Comparison of ENCODE assay signal across 26 cellular contexts in genomic region chr11:118074785-118075184, GRCh38. TPM values are rescaled to one million over a fixed set of nuclear protein-coding genes. Genes with fewer than 3 reads are reported as not detected.
A peak's percentile ranks its signal among the peaks of the same experiment; 100 is the strongest.
DNase-seq lines count a peak whose midpoint lies in the region; ATAC-seq, FAIRE-seq and TF ChIP-seq lines count a peak whose summit lies in the region.
"Had no signal": no experiment of that assay in that cellular context is flagged by ENCODE, and none has a peak within 500 bp of the region (broad histone marks: within the 10 kb centered on the region; RNA-seq: fewer than 3 reads in every experiment).

No MANE protein-coding gene starts in this region.

- no peak for TF ChIP-seq CTCF in PC-9 (conservative IDR thresholded peaks at IDR 0.05)
- no peak for TF ChIP-seq CTCF in esophagus squamous epithelium (IDR thresholded peaks at IDR 0.05)
- no peak for TF ChIP-seq CTCF in GM20000 (IDR thresholded peaks at IDR 0.05; ENCODE audit: extremely low read depth, missing control alignments)

- POLR2A ChIA-PET in PC-9 (lab: Charles Lee; ENCODE audit: unreplicated experiment), result no interaction called here

- no TSS peak for BruUV-seq in PC-9 (replicated peaks; lab: Mats Ljungman, UMichigan)

- CTCF ChIA-PET in PC-9 (lab: Charles Lee), result interaction anchor here (0.6 to 1.4 kb wide), 3 partner anchors 54 to 267 kb away, joined by 3 to 5 read pairs (median 5); no protein-coding TSS in a partner anchor

- H3F3A ChIP-seq in PC-9 (ENCODE audit: insufficient read depth, low read depth), result peaks cover 22% of the 10 kb centered on the region

- H3K27ac ChIP-seq in PC-9 (no peak overlapping the region), esophagus squamous epithelium (peak overlapping the region; percentile 68 to 93 (median 88)), small intestine (ENCODE audit: low read depth in 1 of 2, low read length in 1 of 2) (peak overlapping the region in 1 of 2 donors; percentile 2)
- H3K27ac ChIP-seq: BLaER1 treated with 17β-estradiol and CSF1 and Interleukin-3, amounts not matched to agents 10 nM and 100 nM; GM23248; upper lobe of left lung had no signal

- H3K4me3 ChIP-seq in PC-9, result no peak overlapping the region
- H3K4me3 ChIP-seq in esophagus squamous epithelium, result no peak overlapping the region
- H3K4me3 ChIP-seq in small intestine (ENCODE audit: low read depth in 1 of 2, low read length in 2 of 2), result no peak overlapping the region
- H3K4me3 ChIP-seq: BLaER1 treated with 17β-estradiol and CSF1 and Interleukin-3, amounts not matched to agents 10 nM and 100 nM; GM23248; upper lobe of left lung had no signal

- peak in 1 of 4 donors; percentile 5 for TF ChIP-seq POLR2A in esophagus squamous epithelium (IDR thresholded peaks at IDR 0.05)

- H3K9me3 ChIP-seq in PC-9 (ENCODE audit: insufficient read depth, low read depth), result peaks cover 11% of the 10 kb centered on the region; the same call in 1 of the 2 replicates
- H3K9me3 ChIP-seq in esophagus squamous epithelium, result no peaks in the 10 kb centered on the region
- no peaks in the 10 kb centered on the region for H3K9me3 ChIP-seq in small intestine (ENCODE audit: control insufficient read depth, low read depth)
- H3K9me3 ChIP-seq: BLaER1 treated with 17β-estradiol and CSF1 and Interleukin-3, amounts not matched to agents 10 nM and 100 nM; upper lobe of left lung had no signal

- peak; percentile 84 for DNase-seq in DMS53 (lab: John Stamatoyannopoulos, UW)
- DNase-seq in PC-9, result peak; percentile 73 to 79
- no peak for DNase-seq in esophagus squamous epithelium (lab: John Stamatoyannopoulos, UW)
- DNase-seq in small intestine, result peak; percentile 77
- no peak for DNase-seq in AG08396 (ENCODE audit: low spot score)
- no peak for DNase-seq in UCSD-AML1 (lab: John Stamatoyannopoulos, UW; ENCODE audit: unreplicated experiment)
- DNase-seq in GM20000 (ENCODE audit: low spot score), result no peak
- DNase-seq: activated CD4-positive, alpha-beta T cell treated with anti-CD3 and anti-CD28 coated beads for 36 hours; activated T-cell treated with anti-CD3 and anti-CD28 coated beads, Interleukin-2, amount 50 U/mL, for 72 hours; effector memory CD8-positive, alpha-beta T cell; GDM1; GM23248; Karpas-422; left ventricle myocardium superior; NCI-H1092; NCI-H2081 treated with DMSO at 0.1 percent for 48 hours; stimulated activated CD4-positive, alpha-beta T cell treated with anti-CD3 and anti-CD28 coated beads, Interleukin-12 subunit alpha, Interleukin-12 subunit beta, amount 100 ng/mL, for 4 hours; SW 1271; upper lobe of left lung had no signal

- H3K27me3 ChIP-seq in PC-9 (ENCODE audit: insufficient read depth, low read depth) (no peaks in the 10 kb centered on the region), esophagus squamous epithelium (peaks cover 0 to 7% (median 0%) of the 10 kb centered on the region in 4 donors), small intestine (ENCODE audit: control insufficient read depth in 2 of 2, insufficient read depth in 2 of 2, low read length in 2 of 2) (peaks cover 0 to 4% of the 10 kb centered on the region in 2 donors)
- H3K27me3 ChIP-seq: BLaER1 treated with 17β-estradiol and CSF1 and Interleukin-3, amounts not matched to agents 10 nM and 100 nM; upper lobe of left lung had no signal

- H3K9me2 ChIP-seq in PC-9 (ENCODE audit: insufficient read depth), result no peaks in the 10 kb centered on the region

- H3K79me2 ChIP-seq in PC-9 (ENCODE audit: low read depth), result no peaks in the 10 kb centered on the region

- H2AFZ ChIP-seq in PC-9, result no peak overlapping the region
- H2AFZ ChIP-seq: GM23248 had no signal

- no peaks in the 10 kb centered on the region for H4K20me1 ChIP-seq in PC-9 (ENCODE audit: insufficient read depth)
- H4K20me1 ChIP-seq: BLaER1 treated with 17β-estradiol and CSF1 and Interleukin-3, amounts not matched to agents 10 nM and 100 nM had no signal

- WGBS in esophagus squamous epithelium, 2 donors, result 11% methylated on average over 1 of the region's 2 CpGs; no CpG with 5 or more reads in 1 of the 2 donors
- WGBS in small intestine, 3 donors, result 0 to 42% (median 11%) methylated on average over 2 of the region's 2 CpGs

- no peak for ATAC-seq in GM19397 (IDR thresholded peaks at IDR 0.05; ENCODE audit: unreplicated experiment)
- ATAC-seq: activated CD4-positive, alpha-beta T cell treated with anti-CD3 and anti-CD28 coated beads for 36 hours; activated T-cell treated with anti-CD3 and anti-CD28 coated beads, Interleukin-2, amount 50 U/mL, for 72 hours; effector memory CD8-positive, alpha-beta T cell; left ventricle myocardium superior had no signal

- H3K36me3 ChIP-seq in PC-9 (ENCODE audit: low read depth) (no peaks in the 10 kb centered on the region), esophagus squamous epithelium (no peaks in the 10 kb centered on the region), small intestine (ENCODE audit: control insufficient read depth in 2 of 2, insufficient read depth in 2 of 2, low read length in 2 of 2) (no peaks in the 10 kb centered on the region)
- H3K36me3 ChIP-seq: BLaER1 treated with 17β-estradiol and CSF1 and Interleukin-3, amounts not matched to agents 10 nM and 100 nM; upper lobe of left lung had no signal

- intact Hi-C loops in PC-9 (cut with micrococcal nuclease; ENCODE audit: unreplicated experiment), result no loop called here
- intact Hi-C loops in esophagus squamous epithelium (cut with DNase I), result no loop called here

- FAIRE-seq in small intestine (lab: Jason Lieb, UNC), result no peak

- H3K4me2 ChIP-seq in PC-9, result peak overlapping the region; percentile 34

- H3K4me1 ChIP-seq in PC-9 (replicated peaks; ENCODE audit: insufficient read depth) (peaks cover 41% of the 10 kb centered on the region), esophagus squamous epithelium (peaks cover 13 to 55% (median 21%) of the 10 kb centered on the region in 3 donors), small intestine (ENCODE audit: control insufficient read depth in 2 of 2, insufficient read depth in 1 of 2, low read depth in 1 of 2, low read length in 1 of 2) (peaks cover 0 to 2% of the 10 kb centered on the region in 2 donors)
- H3K4me1 ChIP-seq: upper lobe of left lung had no signal

RNA-seq across cellular contexts. Expression of gene TMPRSS4, which starts 2.1 kb away (rescaled TPM):
- total RNA-seq in PC-9 (2021) (18.7 and 27.6 TPM in 2 replicates), esophagus squamous epithelium (100 to 1,000 TPM; 142 to 197 (median 161) TPM)
- 10 to 100 TPM; 20.0 to 59.4 (median 29.3) TPM for polyA plus RNA-seq in small intestine
- total RNA-seq: activated CD4-positive, alpha-beta T cell treated with anti-CD3 and anti-CD28 coated beads for 36 hours; activated CD8-positive, alpha-beta memory T cell treated with anti-CD3 and anti-CD28 coated beads for 36 hours; chondrocyte; GM23248; HT1080; left ventricle myocardium superior; mononuclear cell; NCI-H460 had no signal
- polyA plus RNA-seq: GM23248 had no signal

RNA-seq across cellular contexts. Expression of gene SMIM35, which starts 12.0 kb away (rescaled TPM):
- not detected in 2 replicates for total RNA-seq in PC-9 (2021)
- total RNA-seq in esophagus squamous epithelium, result not detected
- polyA plus RNA-seq in small intestine, result under 1 TPM in 1 of 3 donors, not detected in 2; 0.03 TPM
- total RNA-seq: chondrocyte, GM23248, HT1080, left ventricle myocardium superior, NCI-H460, upper lobe of left lung had no signal
- polyA plus RNA-seq: GM23248 had no signal

Comparison
In these comparisons a context has a peak if more than half of its experiments do, and no peak if none do; other contexts are left out.
1. DNase-seq: peak in DMS53 (single experiment), PC-9 (2 of 2) and small intestine (single experiment); none in esophagus squamous epithelium (single experiment), AG08396 (single experiment), UCSD-AML1 (single experiment) and GM20000 (single experiment).